ENCODE assay signal across 36 cellular contexts in genomic region chr3:117799314-117799713, GRCh38.
"Had no signal": no experiment of that assay in that cellular context is flagged by ENCODE, and none has a peak within 500 bp of the region (broad histone marks: within the 10 kb centered on the region; RNA-seq: fewer than 3 reads in every experiment).

No MANE protein-coding gene starts in this region.

- H3K27me3 Mint-ChIP-seq: activated B cell treated with CpG ODN at 0.5 μM for 24 hours; activated CD4-positive, alpha-beta memory T cell treated with anti-CD3 and anti-CD28 coated beads for 36 hours; activated CD4-positive, alpha-beta T cell treated with anti-CD3 and anti-CD28 coated beads, Interleukin-2, amount 10 ng/mL, durations not matched to agents 24 days and 14 days; activated CD8-positive, alpha-beta T cell treated with anti-CD3 and anti-CD28 coated beads for 36 hours; activated naive CD8-positive, alpha-beta T cell treated with anti-CD3 and anti-CD28 coated beads for 36 hours; activated T-helper 17 cell treated with anti-CD3 and anti-CD28 coated beads, Interleukin-2, amount 50 U/mL, for 72 hours; brain; central memory CD8-positive, alpha-beta T cell had no signal

- H3K9me3 ChIP-seq: adrenal gland, ascending aorta had no signal

- H3K36me3 ChIP-seq: adrenal gland, ascending aorta, cardiac muscle cell had no signal

- H3K27ac ChIP-seq: adrenal gland, ascending aorta, cardiac muscle cell, VCaP had no signal

- H3K27me3 ChIP-seq: adrenal gland, ascending aorta, cardiac muscle cell had no signal

- DNase-seq: activated B cell treated with CpG ODN at 0.5 μM for 24 hours; activated CD4-positive, alpha-beta memory T cell treated with anti-CD3 and anti-CD28 coated beads for 36 hours; activated CD4-positive, alpha-beta T cell treated with anti-CD3 and anti-CD28 coated beads for 4 hours; activated CD4-positive, alpha-beta T cell treated with anti-CD3 and anti-CD28 coated beads, Interleukin-2, amount 10 ng/mL, durations not matched to agents 24 days and 14 days; activated CD4-positive, alpha-beta T cell treated with anti-CD3 and anti-CD28 coated beads, Interleukin-2, amount 50 U/mL, for 1 hour; activated CD4-positive, alpha-beta T cell treated with anti-CD3 and anti-CD28 coated beads, Interleukin-2, amount 50 U/mL, for 4 hours; activated CD4-positive, CD25-positive, alpha-beta regulatory T cell treated with anti-CD3 and anti-CD28 coated beads, Interleukin-2, amount 50 U/mL, for 72 hours; activated CD8-positive, alpha-beta memory T cell treated with anti-CD3 and anti-CD28 coated beads, Interleukin-2, amount 50 U/mL, for 4 hours; activated CD8-positive, alpha-beta T cell treated with anti-CD3 and anti-CD28 coated beads for 36 hours; activated effector memory CD4-positive, alpha-beta T cell treated with anti-CD3 and anti-CD28 coated beads, Interleukin-2, amount 50 U/mL, for 16 hours; activated gamma-delta T cell treated with Interleukin-2 at 50 U/mL for 16 hours; activated naive CD4-positive, alpha-beta T cell; activated naive CD4-positive, alpha-beta T cell treated with anti-CD3 and anti-CD28 coated beads for 36 hours; activated naive CD4-positive, alpha-beta T cell treated with anti-CD3 and anti-CD28 coated beads, Interleukin-2, amount 50 U/mL, for 16 hours; activated naive CD8-positive, alpha-beta T cell treated with anti-CD3 and anti-CD28 coated beads for 36 hours; activated T-cell treated with anti-CD3 and anti-CD28 coated beads for 4 hours; activated T-cell treated with anti-CD3 and anti-CD28 coated beads, Interleukin-2, amount 50 U/mL, for 1 hour; activated T-cell treated with anti-CD3 and anti-CD28 coated beads, Interleukin-2, amount 50 U/mL, for 4 hours; activated T-cell treated with anti-CD3 and anti-CD28 coated beads, Interleukin-2, amount 50 U/mL, for 72 hours; adrenal gland; amniotic stem cell; caudate nucleus; cerebellar nuclear complex; T-helper 1 cell; T-helper 2 cell; T-helper 9 cell had no signal

- H3K4me1 ChIP-seq: adrenal gland, ascending aorta had no signal

- H3K4me1 Mint-ChIP-seq: activated B cell treated with CpG ODN at 0.5 μM for 24 hours; activated CD4-positive, alpha-beta T cell treated with anti-CD3 and anti-CD28 coated beads, Interleukin-2, amount 10 ng/mL, durations not matched to agents 24 days and 14 days; activated naive CD8-positive, alpha-beta T cell treated with anti-CD3 and anti-CD28 coated beads for 36 hours; activated T-helper 17 cell treated with anti-CD3 and anti-CD28 coated beads, Interleukin-2, amount 50 U/mL, for 72 hours; central memory CD8-positive, alpha-beta T cell had no signal

- H3K4me3 Mint-ChIP-seq: activated B cell treated with CpG ODN at 0.5 μM for 24 hours; activated CD4-positive, alpha-beta memory T cell treated with anti-CD3 and anti-CD28 coated beads for 36 hours; activated CD4-positive, alpha-beta T cell treated with anti-CD3 and anti-CD28 coated beads, Interleukin-2, amount 10 ng/mL, durations not matched to agents 24 days and 14 days; activated CD8-positive, alpha-beta T cell treated with anti-CD3 and anti-CD28 coated beads for 36 hours; activated naive CD4-positive, alpha-beta T cell treated with anti-CD3 and anti-CD28 coated beads for 36 hours; activated naive CD8-positive, alpha-beta T cell treated with anti-CD3 and anti-CD28 coated beads for 36 hours; activated T-cell treated with anti-CD3 and anti-CD28 coated beads, Interleukin-2, amount 50 U/mL, for 4 hours; activated T-cell treated with anti-CD3 and anti-CD28 coated beads, Interleukin-2, amount 50 U/mL, for 72 hours; activated T-helper 1 cell treated with anti-CD3 and anti-CD28 coated beads, Interleukin-12 subunit alpha, Interleukin-12 subunit beta, Interleukin-2, Interleukin-4 antibody, amounts not matched to agents 30 ng/mL and 10 ng/mL and 1 ng/mL, durations not matched to agents 14 hours and 24 hours and 36 hours; activated T-helper 17 cell treated with anti-CD3 and anti-CD28 coated beads, Interleukin-2, amount 50 U/mL, for 72 hours; brain; central memory CD8-positive, alpha-beta T cell; T-helper 1 cell treated with Interleukin-12 subunit alpha and Interleukin-12 subunit beta and Interleukin-4 antibody, amounts not matched to agents 30 μg/mL and 1 μg/mL, for 36 hours; T-helper 2 cell treated with Interferon-gamma antibody and Interleukin-4, amounts not matched to agents 5 μg/mL and 100 μg/mL, for 36 hours had no signal

- ATAC-seq: activated CD8-positive, alpha-beta T cell treated with anti-CD3 and anti-CD28 coated beads for 36 hours; activated naive CD4-positive, alpha-beta T cell treated with anti-CD3 and anti-CD28 coated beads, Interleukin-2, amount 50 U/mL, for 72 hours; activated T-cell treated with anti-CD3 and anti-CD28 coated beads, Interleukin-2, amount 50 U/mL, for 4 hours; activated T-cell treated with anti-CD3 and anti-CD28 coated beads, Interleukin-2, amount 50 U/mL, for 72 hours; activated T-helper 17 cell treated with anti-CD3 and anti-CD28 coated beads, Interleukin-2, amount 50 U/mL, for 72 hours had no signal

- H3K36me3 Mint-ChIP-seq: activated CD4-positive, alpha-beta memory T cell treated with anti-CD3 and anti-CD28 coated beads for 36 hours; activated naive CD4-positive, alpha-beta T cell treated with anti-CD3 and anti-CD28 coated beads, Interleukin-2, amount 50 U/mL, for 72 hours; activated naive CD8-positive, alpha-beta T cell treated with anti-CD3 and anti-CD28 coated beads for 36 hours; brain had no signal

- H3K4me3 ChIP-seq: adrenal gland, ascending aorta, cardiac muscle cell had no signal

- H3K27ac Mint-ChIP-seq: activated B cell treated with CpG ODN at 0.5 μM for 24 hours; activated CD4-positive, alpha-beta memory T cell treated with anti-CD3 and anti-CD28 coated beads for 36 hours; activated CD4-positive, alpha-beta T cell treated with anti-CD3 and anti-CD28 coated beads, Interleukin-2, amount 10 ng/mL, durations not matched to agents 24 days and 14 days; activated CD8-positive, alpha-beta T cell treated with anti-CD3 and anti-CD28 coated beads for 36 hours; activated naive CD4-positive, alpha-beta T cell treated with anti-CD3 and anti-CD28 coated beads for 36 hours; activated naive CD4-positive, alpha-beta T cell treated with anti-CD3 and anti-CD28 coated beads, Interleukin-2, amount 50 U/mL, for 72 hours; activated naive CD8-positive, alpha-beta T cell treated with anti-CD3 and anti-CD28 coated beads for 36 hours; activated T-cell treated with anti-CD3 and anti-CD28 coated beads, Interleukin-2, amount 50 U/mL, for 72 hours; activated T-helper 1 cell treated with anti-CD3 and anti-CD28 coated beads, Interleukin-12 subunit alpha, Interleukin-12 subunit beta, Interleukin-2, Interleukin-4 antibody, amounts not matched to agents 30 ng/mL and 10 ng/mL and 1 ng/mL, durations not matched to agents 14 hours and 24 hours and 36 hours; activated T-helper 17 cell treated with anti-CD3 and anti-CD28 coated beads, Interleukin-2, amount 50 U/mL, for 72 hours; T-helper 1 cell treated with Interleukin-12 subunit alpha and Interleukin-12 subunit beta and Interleukin-4 antibody, amounts not matched to agents 30 μg/mL and 1 μg/mL, for 36 hours; T-helper 2 cell treated with Interferon-gamma antibody and Interleukin-4, amounts not matched to agents 5 μg/mL and 100 μg/mL, for 36 hours had no signal

- H3K9me3 Mint-ChIP-seq: activated CD4-positive, alpha-beta T cell treated with anti-CD3 and anti-CD28 coated beads, Interleukin-2, amount 10 ng/mL, durations not matched to agents 24 days and 14 days; activated naive CD4-positive, alpha-beta T cell treated with anti-CD3 and anti-CD28 coated beads for 36 hours; activated T-helper 1 cell treated with anti-CD3 and anti-CD28 coated beads, Interleukin-12 subunit alpha, Interleukin-12 subunit beta, Interleukin-2, Interleukin-4 antibody, amounts not matched to agents 30 ng/mL and 10 ng/mL and 1 ng/mL, durations not matched to agents 14 hours and 24 hours and 36 hours; brain; T-helper 1 cell treated with Interleukin-12 subunit alpha and Interleukin-12 subunit beta and Interleukin-4 antibody, amounts not matched to agents 30 μg/mL and 1 μg/mL, for 36 hours; T-helper 2 cell treated with Interferon-gamma antibody and Interleukin-4, amounts not matched to agents 5 μg/mL and 100 μg/mL, for 36 hours had no signal
